In the genomic region with DNA sequence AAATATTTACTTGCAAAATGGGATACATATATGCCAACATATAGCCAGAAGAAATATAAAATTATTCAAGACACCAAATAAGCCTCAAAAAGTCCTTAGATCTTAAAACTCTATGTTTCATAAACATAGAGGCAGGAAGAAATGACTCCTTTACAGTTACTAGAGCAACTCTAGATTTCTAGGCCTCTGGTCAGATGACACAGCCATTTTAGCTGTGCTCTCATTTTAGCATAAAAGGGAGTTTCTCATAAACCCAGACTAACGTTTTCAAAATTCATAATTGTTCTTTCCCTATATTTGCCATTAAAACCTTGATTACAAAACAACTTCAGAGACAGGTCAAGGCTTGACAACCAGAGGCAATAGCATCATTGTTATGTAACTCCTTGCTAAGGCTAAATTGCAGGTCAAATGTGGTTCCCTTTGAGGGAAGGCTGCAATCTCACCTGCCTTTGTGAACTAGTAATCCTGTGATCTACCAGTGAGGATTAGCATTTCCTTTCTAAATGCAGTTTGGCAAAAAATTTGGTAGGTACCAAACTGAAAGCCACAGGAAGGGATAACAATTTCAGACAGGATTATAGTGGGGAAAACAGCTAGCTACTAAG, we compare ENCODE assay signal across 1 cellular context.
TF ChIP-seq lines count a peak whose summit lies in the region.

No MANE protein-coding gene starts in this region.

TF ChIP-seq in WTC11, 78 proteins besides CTCF, POLR2A, EP300 and RAD21 (continued from another document):
- TF ChIP-seq, protein P1, sequence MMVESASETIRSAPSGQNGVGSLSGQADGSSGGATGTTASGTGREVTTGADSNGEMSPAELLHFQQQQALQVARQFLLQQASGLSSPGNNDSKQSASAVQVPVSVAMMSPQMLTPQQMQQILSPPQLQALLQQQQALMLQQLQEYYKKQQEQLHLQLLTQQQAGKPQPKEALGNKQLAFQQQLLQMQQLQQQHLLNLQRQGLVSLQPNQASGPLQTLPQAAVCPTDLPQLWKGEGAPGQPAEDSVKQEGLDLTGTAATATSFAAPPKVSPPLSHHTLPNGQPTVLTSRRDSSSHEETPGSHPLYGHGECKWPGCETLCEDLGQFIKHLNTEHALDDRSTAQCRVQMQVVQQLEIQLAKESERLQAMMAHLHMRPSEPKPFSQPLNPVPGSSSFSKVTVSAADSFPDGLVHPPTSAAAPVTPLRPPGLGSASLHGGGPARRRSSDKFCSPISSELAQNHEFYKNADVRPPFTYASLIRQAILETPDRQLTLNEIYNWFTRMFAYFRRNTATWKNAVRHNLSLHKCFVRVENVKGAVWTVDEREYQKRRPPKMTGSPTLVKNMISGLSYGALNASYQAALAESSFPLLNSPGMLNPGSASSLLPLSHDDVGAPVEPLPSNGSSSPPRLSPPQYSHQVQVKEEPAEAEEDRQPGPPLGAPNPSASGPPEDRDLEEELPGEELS (CRISPR knock-in tag; IDR thresholded peaks at IDR 0.05), result no peak
- TF ChIP-seq ELF4 (CRISPR knock-in tag; IDR thresholded peaks at IDR 0.05; ENCODE audit: low read depth) (no peak), ZNF219 (CRISPR knock-in tag; IDR thresholded peaks at IDR 0.05; ENCODE audit: borderline replicate concordance) (no peak), KAT7 (CRISPR knock-in tag; IDR thresholded peaks at IDR 0.05; ENCODE audit: borderline replicate concordance) (no peak), JUN (CRISPR knock-in tag; IDR thresholded peaks at IDR 0.05) (no peak)
- TF ChIP-seq, protein P2, sequence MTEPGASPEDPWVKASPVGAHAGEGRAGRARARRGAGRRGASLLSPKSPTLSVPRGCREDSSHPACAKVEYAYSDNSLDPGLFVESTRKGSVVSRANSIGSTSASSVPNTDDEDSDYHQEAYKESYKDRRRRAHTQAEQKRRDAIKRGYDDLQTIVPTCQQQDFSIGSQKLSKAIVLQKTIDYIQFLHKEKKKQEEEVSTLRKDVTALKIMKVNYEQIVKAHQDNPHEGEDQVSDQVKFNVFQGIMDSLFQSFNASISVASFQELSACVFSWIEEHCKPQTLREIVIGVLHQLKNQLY (CRISPR knock-in tag; IDR thresholded peaks at IDR 0.05), result no peak
